Comparison of ENCODE assay signal across 9 cellular contexts in the genomic region with DNA sequence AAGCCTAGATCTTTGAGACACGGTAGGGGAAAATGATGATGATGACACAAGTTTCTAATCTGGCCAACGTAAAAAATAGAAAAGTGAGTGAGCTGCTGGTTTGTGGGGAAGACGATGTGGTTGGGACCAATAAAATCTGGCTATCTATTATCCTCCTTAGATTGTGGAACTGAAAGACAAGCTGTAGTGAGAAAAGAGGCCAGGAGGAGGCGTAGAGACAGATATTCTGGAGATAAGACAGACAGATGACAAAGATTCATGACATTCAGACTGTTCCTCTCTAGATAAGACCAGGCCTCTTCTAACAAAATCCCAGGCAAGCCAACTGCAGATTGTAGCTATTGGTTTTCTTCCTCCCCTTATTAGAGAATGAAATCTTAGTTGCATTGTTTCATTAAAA.
A peak's percentile ranks its signal among the peaks of the same experiment; 100 is the strongest.
DNase-seq lines count a peak whose midpoint lies in the region; FAIRE-seq and TF ChIP-seq lines count a peak whose summit lies in the region.
"Had no signal": no experiment of that assay in that cellular context is flagged by ENCODE, and none has a peak within 500 bp of the region (broad histone marks: within the 10 kb centered on the region; RNA-seq: fewer than 3 reads in every experiment).

No MANE protein-coding gene starts in this region.

- DNase-seq in EL (peak; percentile 18), HEK293T (ENCODE audit: extremely low spot score) (peak; percentile 8), iPS DF 6.9 (ENCODE audit: low read depth, low spot score) (peak; percentile 29), NCI-H2107 treated with DMSO at 0.1 percent for 48 hours (lab: John Stamatoyannopoulos, UW; ENCODE audit: unreplicated experiment) (no peak), H4 (ENCODE audit: low spot score) (no peak), kidney (no peak)
- no peak for DNase-seq in activated CD4-positive, CD25-positive, alpha-beta regulatory T cell treated with anti-CD3 and anti-CD28 coated beads, Interleukin-2, amount 50 U/mL, for 72 hours
- DNase-seq: activated naive CD8-positive, alpha-beta T cell treated with anti-CD3 and anti-CD28 coated beads, Interleukin-2, amount 10 ng/mL, durations not matched to agents 7 days and 5 days had no signal

- H3K27ac ChIP-seq in OCI-LY1 (ENCODE audit: low read depth, low read length, poor library complexity, severe bottlenecking) (no peak overlapping the region), iPS DF 6.9 (ENCODE audit: low read length) (no peak overlapping the region), kidney (ENCODE audit: low read depth in 2 of 2, low read length in 2 of 2) (no peak overlapping the region)

- H3F3A ChIP-seq in OCI-LY1 (ENCODE audit: insufficient read depth, low read length) = no peaks in the 10 kb centered on the region

- no peak overlapping the region for H3K4me3 ChIP-seq in OCI-LY1 (ENCODE audit: low read depth, low read length, poor library complexity, severe bottlenecking)
- no peak overlapping the region for H3K4me3 ChIP-seq in iPS DF 6.9 (ENCODE audit: low read length)
- H3K4me3 ChIP-seq in kidney (ENCODE audit: low read length in 2 of 2) = no peak overlapping the region

- H3K9me3 ChIP-seq in OCI-LY1 (ENCODE audit: low read length) = no peaks in the 10 kb centered on the region
- H3K9me3 ChIP-seq in iPS DF 6.9 (ENCODE audit: control insufficient read depth, insufficient read depth, low read length) = no peaks in the 10 kb centered on the region
- H3K9me3 ChIP-seq in kidney (ENCODE audit: control insufficient read depth in 1 of 2, low read length in 2 of 2) = no peaks in the 10 kb centered on the region

- TF ChIP-seq CTCF in OCI-LY1 (IDR thresholded peaks at IDR 0.05; ENCODE audit: low read length) = peak; percentile 47; the same call in 1 of the 2 replicates
- TF ChIP-seq CTCF in kidney (IDR thresholded peaks at IDR 0.05; ENCODE audit: borderline replicate concordance, extremely low read depth, insufficient read depth) = no peak

- H3K4me1 ChIP-seq in OCI-LY1 (ENCODE audit: insufficient read depth, low read length, severe bottlenecking) (no peaks in the 10 kb centered on the region), iPS DF 6.9 (ENCODE audit: control insufficient read depth, insufficient read depth, low read length) (no peaks in the 10 kb centered on the region), kidney (ENCODE audit: control insufficient read depth in 1 of 2, insufficient read depth in 1 of 2, low read depth in 1 of 2, low read length in 2 of 2) (no peaks in the 10 kb centered on the region)

- no peaks in the 10 kb centered on the region for H4K20me1 ChIP-seq in OCI-LY1 (ENCODE audit: insufficient read depth, low read length)

- FAIRE-seq in kidney (lab: Jason Lieb, UNC) = no peak

- H3K9ac ChIP-seq in OCI-LY1 (ENCODE audit: low read length) (no peak overlapping the region), kidney (ENCODE audit: low read length in 2 of 2) (no peak overlapping the region)

- H3K36me3 ChIP-seq in OCI-LY1 (ENCODE audit: insufficient read depth, low read length) = no peaks in the 10 kb centered on the region
- H3K36me3 ChIP-seq in iPS DF 6.9 (ENCODE audit: control insufficient read depth, insufficient read depth, low read length) = no peaks in the 10 kb centered on the region
- H3K36me3 ChIP-seq in kidney (ENCODE audit: control insufficient read depth in 1 of 2, insufficient read depth in 2 of 2, low read length in 2 of 2) = no peaks in the 10 kb centered on the region

- no peak overlapping the region for H3K4me2 ChIP-seq in OCI-LY1 (ENCODE audit: low read length)

- H3K9me2 ChIP-seq in OCI-LY1 (ENCODE audit: low read depth, low read length) = no peaks in the 10 kb centered on the region

- no CpG with 5 or more reads among the region's 4 CpGs for WGBS in iPS DF 6.9 (ENCODE audit: insufficient coverage, insufficient read length)

- no peaks in the 10 kb centered on the region for H3K79me2 ChIP-seq in OCI-LY1 (ENCODE audit: insufficient read depth, low read length)

- CTCF ChIA-PET in HEK293T (lab: Yijun Ruan, JAX) = no interaction called here

- no peak overlapping the region for H2AFZ ChIP-seq in OCI-LY1 (ENCODE audit: low read length)

- H3K27me3 ChIP-seq in OCI-LY1 (ENCODE audit: insufficient read depth, low read length) = no peaks in the 10 kb centered on the region
- no peaks in the 10 kb centered on the region for H3K27me3 ChIP-seq in iPS DF 6.9 (ENCODE audit: control insufficient read depth, insufficient read depth, low read length)

- intact Hi-C loops in kidney (cut with DNase I) = no loop called here

- POLR2A ChIA-PET in HEK293T (lab: Yijun Ruan, JAX) = no interaction called here

TF ChIP-seq in HEK293T, 16 proteins besides CTCF, POLR2A, EP300 and RAD21:
- TF ChIP-seq CTBP1 (IDR thresholded peaks at IDR 0.05; ENCODE audit: borderline replicate concordance) (no peak), SP1 (IDR thresholded peaks at IDR 0.05) (no peak), L3MBTL2 (conservative IDR thresholded peaks at IDR 0.05) (no peak)
- TF ChIP-seq, protein P1, sequence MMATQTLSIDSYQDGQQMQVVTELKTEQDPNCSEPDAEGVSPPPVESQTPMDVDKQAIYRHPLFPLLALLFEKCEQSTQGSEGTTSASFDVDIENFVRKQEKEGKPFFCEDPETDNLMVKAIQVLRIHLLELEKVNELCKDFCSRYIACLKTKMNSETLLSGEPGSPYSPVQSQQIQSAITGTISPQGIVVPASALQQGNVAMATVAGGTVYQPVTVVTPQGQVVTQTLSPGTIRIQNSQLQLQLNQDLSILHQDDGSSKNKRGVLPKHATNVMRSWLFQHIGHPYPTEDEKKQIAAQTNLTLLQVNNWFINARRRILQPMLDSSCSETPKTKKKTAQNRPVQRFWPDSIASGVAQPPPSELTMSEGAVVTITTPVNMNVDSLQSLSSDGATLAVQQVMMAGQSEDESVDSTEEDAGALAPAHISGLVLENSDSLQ (IDR thresholded peaks at IDR 0.05) = peak; percentile 58; the same call in 1 of the 2 replicates

Comparison
In these comparisons a context has a peak if more than half of its experiments do, and no peak if none do; other contexts are left out.
1. DNase-seq: peak in EL (single experiment), HEK293T (single experiment) and iPS DF 6.9 (single experiment); none in NCI-H2107 treated with DMSO at 0.1 percent for 48 hours (single experiment), H4 (single experiment), activated CD4-positive, CD25-positive, alpha-beta regulatory T cell treated with anti-CD3 and anti-CD28 coated beads, Interleukin-2, amount 50 U/mL, for 72 hours (single experiment) and kidney (single experiment).